20 cellular contexts compared by ENCODE assay signal in genomic region chr2:147595200-147595599, GRCh38.
A peak's percentile ranks its signal among the peaks of the same experiment; 100 is the strongest.
DNase-seq lines count a peak whose midpoint lies in the region; ATAC-seq, FAIRE-seq and TF ChIP-seq lines count a peak whose summit lies in the region.
"Had no signal": no experiment of that assay in that cellular context is flagged by ENCODE, and none has a peak within 500 bp of the region (broad histone marks: within the 10 kb centered on the region; RNA-seq: fewer than 3 reads in every experiment).

No MANE protein-coding gene starts in this region.

- no peaks in the 10 kb centered on the region for H3K36me3 Mint-ChIP-seq in osteocyte (ENCODE audit: unreplicated experiment)

- H4K20me1 ChIP-seq in HepG2 (ENCODE audit: insufficient read depth, low read length): no peaks in the 10 kb centered on the region

- no peak overlapping the region for H3K27ac Mint-ChIP-seq in osteocyte (ENCODE audit: unreplicated experiment)
- H3K27ac Mint-ChIP-seq: CD4-positive, alpha-beta T cell had no signal

- CTCF ChIA-PET in HepG2 (lab: Yijun Ruan, JAX; ENCODE audit: low intra/inter-chr PET ratio, low total read pairs): no interaction called here

- no TSS peak for BruUV-seq in HepG2 (replicated peaks; lab: Mats Ljungman, UMichigan)

- ATAC-seq in HepG2: no peak
- peak in 7 of 8 donors; percentile 55 to 85 (median 59) for ATAC-seq in heart right ventricle
- ATAC-seq in lower lobe of right lung: no peak
- ATAC-seq: A549, K562 had no signal

- H2AFZ ChIP-seq in HepG2 (ENCODE audit: low read length): no peak overlapping the region

- H3K27me3 ChIP-seq in liver (ENCODE audit: control insufficient read depth in 4 of 4, insufficient read depth in 4 of 4, low read length in 3 of 4): no peaks in the 10 kb centered on the region
- no peaks in the 10 kb centered on the region for H3K27me3 ChIP-seq in HepG2 (ENCODE audit: control insufficient read depth in 1 of 2, insufficient read depth in 2 of 2, low read length in 2 of 2)
- no peaks in the 10 kb centered on the region for H3K27me3 ChIP-seq in heart right ventricle
- no peaks in the 10 kb centered on the region for H3K27me3 ChIP-seq in WERI-Rb-1 (ENCODE audit: insufficient read depth, low read depth, severe bottlenecking)
- H3K27me3 ChIP-seq in lower lobe of right lung (ENCODE audit: low read depth): no peaks in the 10 kb centered on the region

- intact Hi-C loops in HepG2 (cut with micrococcal nuclease; ENCODE audit: unreplicated experiment) (no loop called here), heart right ventricle (cut with DNase I) (no loop called here), posterior vena cava (cut with DNase I) (no loop called here), lower lobe of right lung (cut with DNase I) (no loop called here)

- in situ Hi-C loops in HepG2 (cut with HindIII; ENCODE audit: extremely low pct_ligation_motif_present, low pct_unique_long_range_greater_than_20kb): no loop called here

- no peak for TF ChIP-seq CTCF in liver (IDR thresholded peaks at IDR 0.05; ENCODE audit: low read depth, low read length, missing input control)
- no peak for TF ChIP-seq CTCF in HepG2 (CRISPR knock-in tag; IDR thresholded peaks at IDR 0.05)
- no peak for TF ChIP-seq CTCF in heart right ventricle (IDR thresholded peaks at IDR 0.05)
- TF ChIP-seq CTCF in WERI-Rb-1 (IDR thresholded peaks at IDR 0.05; ENCODE audit: low read depth, low read length): no peak
- TF ChIP-seq CTCF in osteocyte (IDR thresholded peaks at IDR 0.05): no peak
- no peak for TF ChIP-seq CTCF in lower lobe of right lung (IDR thresholded peaks at IDR 0.05)

- no peak overlapping the region for H3K9ac ChIP-seq in liver (ENCODE audit: low read depth in 1 of 2, low read length in 2 of 2)
- H3K9ac ChIP-seq in HepG2 (ENCODE audit: insufficient read depth, low read depth, low read length): no peak overlapping the region

- no peaks in the 10 kb centered on the region for H3K27me3 Mint-ChIP-seq in osteocyte (ENCODE audit: unreplicated experiment)
- H3K27me3 Mint-ChIP-seq: CD4-positive, alpha-beta T cell had no signal

- no peaks in the 10 kb centered on the region for H3K9me3 Mint-ChIP-seq in osteocyte (ENCODE audit: unreplicated experiment)

- TF ChIP-seq POLR2A in HepG2 (IDR thresholded peaks at IDR 0.05; ENCODE audit: insufficient read depth in 1 of 2, low read depth in 2 of 2, low read length in 2 of 2): no peak

- no peaks in the 10 kb centered on the region for H3K4me1 Mint-ChIP-seq in osteocyte (ENCODE audit: unreplicated experiment)

- no peak for TF ChIP-seq RAD21 in liver (IDR thresholded peaks at IDR 0.05)
- TF ChIP-seq RAD21 in HepG2 (CRISPR knock-in tag; IDR thresholded peaks at IDR 0.05): no peak

- H3K27ac ChIP-seq in liver (ENCODE audit: low read depth in 1 of 2, low read length in 2 of 2) (no peak overlapping the region), HepG2 (ENCODE audit: extremely low read length, insufficient read depth, low read length) (no peak overlapping the region), heart right ventricle (peak overlapping the region in 3 of 10 donors; percentile 13 to 25 (median 15)), WERI-Rb-1 (no peak overlapping the region), lower lobe of right lung (no peak overlapping the region)
- H3K27ac ChIP-seq: A549 had no signal

- no peak for FAIRE-seq in HepG2 (lab: Jason Lieb, UNC)
- FAIRE-seq: A549, GM12891, K562, RCC 7860 had no signal

- POLR2A ChIA-PET in HepG2 (lab: Yijun Ruan, JAX): no interaction called here

- H3K4me1 ChIP-seq in liver (ENCODE audit: control insufficient read depth in 4 of 4, insufficient read depth in 4 of 4, low read length in 3 of 4) (no peaks in the 10 kb centered on the region), HepG2 (ENCODE audit: insufficient read depth, low read length) (no peaks in the 10 kb centered on the region), heart right ventricle (peaks cover 0 to 13% (median 0%) of the 10 kb centered on the region in 9 donors), lower lobe of right lung (no peaks in the 10 kb centered on the region)
- H3K4me1 ChIP-seq: A549 had no signal

- no peak overlapping the region for H3K4me3 ChIP-seq in liver (ENCODE audit: low read depth in 1 of 3, low read length in 3 of 3)
- no peak overlapping the region for H3K4me3 ChIP-seq in HepG2 (replicated peaks in 1 of 3; ENCODE audit: insufficient read depth in 1 of 3, low read depth in 2 of 3, low read length in 3 of 3)
- no peak overlapping the region for H3K4me3 ChIP-seq in heart right ventricle
- H3K4me3 ChIP-seq in WERI-Rb-1 (ENCODE audit: low read depth, low read length): no peak overlapping the region
- H3K4me3 ChIP-seq in lower lobe of right lung: no peak overlapping the region
- H3K4me3 ChIP-seq: A549, K562 had no signal

- H3K9me3 ChIP-seq in liver (ENCODE audit: control insufficient read depth in 4 of 4, low read length in 3 of 4) (peaks cover 0 to 2% (median 0%) of the 10 kb centered on the region in 4 donors), HepG2 (ENCODE audit: low read length) (no peaks in the 10 kb centered on the region), heart right ventricle (peaks cover 0 to 15% (median 0%) of the 10 kb centered on the region in 11 donors), WERI-Rb-1 (ENCODE audit: severe bottlenecking) (peaks cover 5% of the 10 kb centered on the region), lower lobe of right lung (no peaks in the 10 kb centered on the region)
- H3K9me3 ChIP-seq: A549 had no signal

- no peak overlapping the region for H3K4me3 Mint-ChIP-seq in osteocyte (ENCODE audit: unreplicated experiment)
- H3K4me3 Mint-ChIP-seq: CD4-positive, alpha-beta T cell had no signal

- no peaks in the 10 kb centered on the region for H3K79me2 ChIP-seq in HepG2 (ENCODE audit: insufficient read depth, low read length)

- 80% methylated on average over 4 of the region's 4 CpGs for WGBS in liver
- WGBS in HepG2 (ENCODE audit: low lambda C conversion rate): 42% methylated on average over 4 of the region's 4 CpGs
- WGBS in heart right ventricle, 2 donors: 40 to 57% methylated on average over 4 of the region's 4 CpGs

- no peaks in the 10 kb centered on the region for H3K36me3 ChIP-seq in liver (ENCODE audit: control insufficient read depth in 4 of 4, insufficient read depth in 3 of 4, low read depth in 1 of 4, low read length in 3 of 4)
- no peaks in the 10 kb centered on the region for H3K36me3 ChIP-seq in HepG2 (replicated peaks in 1 of 2; ENCODE audit: control insufficient read depth in 1 of 2, insufficient read depth in 2 of 2, low read length in 2 of 2)
- H3K36me3 ChIP-seq in heart right ventricle: no peaks in the 10 kb centered on the region
- no peaks in the 10 kb centered on the region for H3K36me3 ChIP-seq in WERI-Rb-1
- no peaks in the 10 kb centered on the region for H3K36me3 ChIP-seq in lower lobe of right lung

- DNase-seq in HepG2 (ENCODE audit: low spot score) (no peak), heart right ventricle (peak; percentile 11 to 12), posterior vena cava (ENCODE audit: low spot score) (peak; percentile 82), WERI-Rb-1 (no peak), HUDEP-2 (lab: John Stamatoyannopoulos, UW; ENCODE audit: unreplicated experiment in 76 of 76) (no peak), osteocyte (ENCODE audit: extremely low spot score, unreplicated experiment) (no peak), lower lobe of right lung (no peak)
- DNase-seq: Calu3; CD4-positive, alpha-beta T cell; HCEC 1CT; NCI-H1436 treated with DMSO at 0.1 percent for 48 hours; NCI-H2107; NCI-H446 treated with DMSO at 0.1 percent for 48 hours; NCI-H82; SIG-M5 had no signal

- no peak overlapping the region for H3K4me2 ChIP-seq in HepG2 (ENCODE audit: low read depth, low read length)
- H3K4me2 ChIP-seq: A549 had no signal

- TF ChIP-seq EP300 in HepG2 (IDR thresholded peaks at IDR 0.05; ENCODE audit: low read depth in 2 of 2, low read length in 2 of 2) (no peak), HepG2 (CRISPR knock-in tag; IDR thresholded peaks at IDR 0.05; ENCODE audit: borderline replicate concordance) (no peak)

TF ChIP-seq in liver, 16 proteins besides CTCF, POLR2A, EP300 and RAD21:
- TF ChIP-seq FOXA1 (IDR thresholded peaks at IDR 0.05): no peak
- TF ChIP-seq FOXA2 (IDR thresholded peaks at IDR 0.05): no peak
- no peak for TF ChIP-seq YY1 (IDR thresholded peaks at IDR 0.05)
- TF ChIP-seq NR2F2 (IDR thresholded peaks at IDR 0.05): peak; percentile 27
- TF ChIP-seq HNF4A (conservative IDR thresholded peaks at IDR 0.05): no peak

TF ChIP-seq in HepG2, 621 proteins besides CTCF, POLR2A, EP300 and RAD21 (continues in another document):
- TF ChIP-seq ZNF788 (CRISPR knock-in tag; IDR thresholded peaks at IDR 0.05; ENCODE audit: borderline replicate concordance) (no peak), ZNF891 (CRISPR knock-in tag; IDR thresholded peaks at IDR 0.05) (no peak), FOXP1 (IDR thresholded peaks at IDR 0.05) (no peak), FOXP1 (CRISPR knock-in tag; IDR thresholded peaks at IDR 0.05) (no peak), UBTF (CRISPR knock-in tag; IDR thresholded peaks at IDR 0.05) (no peak), MXD1 (CRISPR knock-in tag; IDR thresholded peaks at IDR 0.05) (no peak)

Comparison
In these comparisons a context has a peak if more than half of its experiments do, and no peak if none do; other contexts are left out.
1. ATAC-seq: peak in heart right ventricle (7 of 8); none in HepG2 (single experiment) and lower lobe of right lung (0 of 2).
2. DNase-seq: peak in heart right ventricle (2 of 2) and posterior vena cava (single experiment); none in HepG2 (single experiment), WERI-Rb-1 (single experiment), HUDEP-2 (0 of 76), osteocyte (single experiment) and lower lobe of right lung (single experiment).